ENCODE assay signal across 17 cellular contexts in genomic region chr13:36339600-36340155, GRCh38. TPM values are rescaled to one million over a fixed set of nuclear protein-coding genes. Genes with fewer than 3 reads are reported as not detected.
DNase-seq lines count a peak whose midpoint lies in the region; TF ChIP-seq lines count a peak whose summit lies in the region.
"Had no signal": no experiment of that assay in that cellular context is flagged by ENCODE, and none has a peak within 500 bp of the region (broad histone marks: within the 10 kb centered on the region; RNA-seq: fewer than 3 reads in every experiment).

No MANE protein-coding gene starts in this region.

- dilution Hi-C loops in mammary epithelial cell (cut with HindIII; ENCODE audit: low sequenced_read_pairs): no loop called here

- H3K27me3 Mint-ChIP-seq in MCF 10A (ENCODE audit: insufficient read depth, unreplicated experiment): no peaks in the 10 kb centered on the region

- CTCF ChIA-PET in mammary epithelial cell (lab: Charles Lee; ENCODE audit: low non-redundant PET) (no interaction called here), MCF 10A (lab: Yijun Ruan, JAX) (interaction anchor here (1.3 kb wide), 1 partner anchor 57 kb away, joined by 7 read pairs; no protein-coding TSS in a partner anchor)

- H3K23ac ChIP-seq in trophoblast cell (ENCODE audit: low read length): no peak overlapping the region

- DNase-seq in mammary epithelial cell: no peak
- no peak for DNase-seq in MCF 10A (ENCODE audit: unreplicated experiment)
- peak; percentile 50 for DNase-seq in dermis blood vessel endothelial cell
- DNase-seq in islet precursor cell: peak; percentile 64
- DNase-seq in trophoblast cell: peak; percentile 68 to 77
- DNase-seq in cerebellar nuclear complex (lab: John Stamatoyannopoulos, UW): no peak
- DNase-seq in NCI-H2227 (lab: John Stamatoyannopoulos, UW; ENCODE audit: unreplicated experiment): no peak
- no peak for DNase-seq in NCI-H1105 (lab: John Stamatoyannopoulos, UW)
- DNase-seq: CD8-positive, alpha-beta T cell; COR-L47; DMS153; DMS79 treated with DMSO at 0.1 percent for 48 hours; EL had no signal

- H4K12ac ChIP-seq in trophoblast cell (ENCODE audit: low read depth, low read length): no peak overlapping the region

- H3K9ac ChIP-seq in mammary epithelial cell (ENCODE audit: insufficient read depth, low read length) (no peak overlapping the region), trophoblast cell (ENCODE audit: low read length) (no peak overlapping the region)
- H3K9ac ChIP-seq: GM23248 had no signal

- intact Hi-C loops in mammary epithelial cell (cut with micrococcal nuclease) (loop anchor here (5.0 to 10.0 kb wide), 2 partner anchors 42 to 485 kb away; partner anchors contain the start of gene CCDC169), MCF 10A (cut with micrococcal nuclease) (loop anchor here (10.0 kb wide), 1 partner anchor 365 kb away; no protein-coding TSS in a partner anchor)

- peaks cover 51% of the 10 kb centered on the region for H3K4me1 Mint-ChIP-seq in MCF 10A (ENCODE audit: insufficient read depth, unreplicated experiment)

- no peaks in the 10 kb centered on the region for H4K20me1 ChIP-seq in mammary epithelial cell (ENCODE audit: insufficient read depth, low read length)

- WGBS in mammary epithelial cell (ENCODE audit: low coverage, missing lambda C conversion rate): 94% methylated on average over 3 of the region's 4 CpGs
- WGBS in trophoblast cell (ENCODE audit: extremely low coverage, insufficient coverage, insufficient read length): no CpG with 5 or more reads among the region's 4 CpGs

- TF ChIP-seq CTCF in mammary epithelial cell (conservative IDR thresholded peaks at IDR 0.05 in 1 of 2, IDR thresholded peaks at IDR 0.05 in 1 of 2; ENCODE audit: extremely low read depth in 1 of 2, insufficient read depth in 1 of 2, low read depth in 1 of 2, low read length in 2 of 2) (no peak), MCF 10A (IDR thresholded peaks at IDR 0.05; ENCODE audit: unreplicated experiment) (no peak)

- no peak overlapping the region for H4K8ac ChIP-seq in trophoblast cell (ENCODE audit: low read depth, low read length)

- H3K27ac Mint-ChIP-seq in MCF 10A (ENCODE audit: low read depth, unreplicated experiment): no peak overlapping the region
- H3K27ac Mint-ChIP-seq: CD8-positive, alpha-beta T cell had no signal

- H3K27ac ChIP-seq in mammary epithelial cell (ENCODE audit: insufficient read depth, low read depth, low read length) (no peak overlapping the region), trophoblast cell (ENCODE audit: low read depth, low read length) (peak overlapping the region; percentile 3)
- H3K27ac ChIP-seq: 22Rv1, GM23248 had no signal

- H3K4me1 ChIP-seq in mammary epithelial cell (ENCODE audit: insufficient read depth, low read length): peaks cover 30% of the 10 kb centered on the region
- H3K4me1 ChIP-seq in trophoblast cell (ENCODE audit: control insufficient read depth in 1 of 2, insufficient read depth in 2 of 2, low read length in 2 of 2): peaks cover 3 to 16% of the 10 kb centered on the region in 2 experiments

- peaks cover 4% of the 10 kb centered on the region for H3K79me1 ChIP-seq in trophoblast cell (ENCODE audit: low read length)

- H3K14ac ChIP-seq in trophoblast cell (ENCODE audit: low read length): no peak overlapping the region

- BruUV-seq in mammary epithelial cell (replicated peaks; lab: Mats Ljungman, UMichigan) (no TSS peak), MCF 10A (replicated peaks; lab: Mats Ljungman, UMichigan) (no TSS peak)

- H3K27me3 ChIP-seq in mammary epithelial cell (ENCODE audit: insufficient read depth, low read length) (no peaks in the 10 kb centered on the region), trophoblast cell (ENCODE audit: insufficient read depth, low read length) (no peaks in the 10 kb centered on the region)

- H3K18ac ChIP-seq in trophoblast cell (ENCODE audit: low read length): no peak overlapping the region

- peak overlapping the region; percentile 83 for H3K4ac ChIP-seq in trophoblast cell (ENCODE audit: low read depth, low read length)

- no peak overlapping the region for H3K4me3 ChIP-seq in mammary epithelial cell (replicated peaks in 1 of 3; ENCODE audit: insufficient read depth in 1 of 3, low read depth in 2 of 3, low read length in 3 of 3)
- no peak overlapping the region for H3K4me3 ChIP-seq in trophoblast cell (ENCODE audit: low read depth, low read length)
- H3K4me3 ChIP-seq: GM23248, HAP-1 had no signal

- no peak overlapping the region for H2BK120ac ChIP-seq in trophoblast cell (ENCODE audit: insufficient read depth, low read length, poor library complexity)

- H3K4me3 Mint-ChIP-seq in MCF 10A (ENCODE audit: unreplicated experiment): no peak overlapping the region
- H3K4me3 Mint-ChIP-seq: CD14-positive monocyte; CD8-positive, alpha-beta T cell had no signal

- H4K91ac ChIP-seq in trophoblast cell (ENCODE audit: low read depth, low read length): no peak overlapping the region

- H3K79me2 ChIP-seq in mammary epithelial cell (ENCODE audit: insufficient read depth, low read length) (peaks cover 94% of the 10 kb centered on the region), trophoblast cell (ENCODE audit: control insufficient read depth, insufficient read depth, low read length, poor library complexity) (peaks cover 9% of the 10 kb centered on the region)

- H3K9me3 ChIP-seq in mammary epithelial cell (replicated peaks; ENCODE audit: insufficient read depth, low read length) (no peaks in the 10 kb centered on the region), trophoblast cell (ENCODE audit: insufficient read depth, low read depth, low read length) (no peaks in the 10 kb centered on the region)
- H3K9me3 ChIP-seq: HAP-1 had no signal

- POLR2A ChIA-PET in MCF 10A (lab: Yijun Ruan, JAX): interaction anchor here (0.7 to 1.0 kb wide), 2 partner anchors 14 to 1155 kb away, joined by 3 read pairs; no protein-coding TSS in a partner anchor

- H2AFZ ChIP-seq in mammary epithelial cell (ENCODE audit: low read depth, low read length) (no peak overlapping the region), trophoblast cell (ENCODE audit: insufficient read depth, low read length, poor library complexity) (no peak overlapping the region)
- H2AFZ ChIP-seq: GM23248 had no signal

- H2BK12ac ChIP-seq in trophoblast cell (ENCODE audit: low read length): no peak overlapping the region

- in situ Hi-C loops in mammary epithelial cell (cut with MboI; ENCODE audit: low sequenced_read_pairs in 2 of 2): loop anchor here (25.0 kb wide), 1 partner anchor 648 kb away; the partner anchor contains the start of gene ALG5 (in 2 of the 2)

- peaks cover 28% of the 10 kb centered on the region for H3K36me3 Mint-ChIP-seq in MCF 10A (ENCODE audit: insufficient read depth, unreplicated experiment)

- H3K36me3 ChIP-seq in mammary epithelial cell (ENCODE audit: insufficient read depth, low read length): no peaks in the 10 kb centered on the region
- peaks cover 0 to 8% of the 10 kb centered on the region in 2 experiments for H3K36me3 ChIP-seq in trophoblast cell (ENCODE audit: control insufficient read depth in 1 of 2, insufficient read depth in 2 of 2, low read length in 2 of 2)

- no peak overlapping the region for H2AK5ac ChIP-seq in trophoblast cell (ENCODE audit: low read length)

- no peaks in the 10 kb centered on the region for H3K9me3 Mint-ChIP-seq in MCF 10A (ENCODE audit: unreplicated experiment)
- H3K9me3 Mint-ChIP-seq: CD14-positive monocyte; CD8-positive, alpha-beta T cell had no signal

- peak overlapping the region; percentile 11 for H3K4me2 ChIP-seq in mammary epithelial cell (ENCODE audit: insufficient read depth, low read depth, low read length)
- no peak overlapping the region for H3K4me2 ChIP-seq in trophoblast cell (ENCODE audit: low read length)

- no peak overlapping the region for H2BK5ac ChIP-seq in trophoblast cell (ENCODE audit: low read depth, low read length, poor library complexity)

RNA-seq across cellular contexts. Expression of gene SPART, which starts 6.5 kb away (rescaled TPM):
- total RNA-seq in mammary epithelial cell: 10 to 100 TPM; 53.5 to 56.0 TPM
- 49.2 TPM for polyA plus RNA-seq in mammary epithelial cell
- polyA minus RNA-seq in mammary epithelial cell: 21.8 TPM
- total RNA-seq in MCF 10A (2022): 83.1 and 100.0 TPM in 2 replicates
- total RNA-seq in dermis blood vessel endothelial cell: 63.6 and 144 TPM in 2 replicates
- polyA plus RNA-seq in trophoblast cell (2013): 88.2 and 93.0 TPM in 2 replicates

RNA-seq across cellular contexts. Expression of gene CCDC169, which starts 42.1 kb away (rescaled TPM):
- total RNA-seq in mammary epithelial cell (under 1 TPM; 0.83 to 0.89 TPM), MCF 10A (2022) (5.7 and 5.9 TPM in 2 replicates), dermis blood vessel endothelial cell (1.0 and 1.2 TPM in 2 replicates)
- polyA plus RNA-seq in mammary epithelial cell: 0.31 TPM
- polyA minus RNA-seq in mammary epithelial cell: not detected
- 2.9 and 3.9 TPM in 2 replicates for polyA plus RNA-seq in trophoblast cell (2013)
- total RNA-seq: CD8-positive, alpha-beta T cell had no signal
- polyA plus RNA-seq: CD14-positive monocyte had no signal

Comparison
In these comparisons a context has a peak if more than half of its experiments do, and no peak if none do; other contexts are left out.
1. DNase-seq: peak in dermis blood vessel endothelial cell (single experiment), islet precursor cell (single experiment) and trophoblast cell (2 of 2); none in mammary epithelial cell (single experiment), MCF 10A (single experiment), cerebellar nuclear complex (0 of 2), NCI-H2227 (single experiment) and NCI-H1105 (single experiment).